13 cellular contexts compared by ENCODE assay signal in the genomic region with DNA sequence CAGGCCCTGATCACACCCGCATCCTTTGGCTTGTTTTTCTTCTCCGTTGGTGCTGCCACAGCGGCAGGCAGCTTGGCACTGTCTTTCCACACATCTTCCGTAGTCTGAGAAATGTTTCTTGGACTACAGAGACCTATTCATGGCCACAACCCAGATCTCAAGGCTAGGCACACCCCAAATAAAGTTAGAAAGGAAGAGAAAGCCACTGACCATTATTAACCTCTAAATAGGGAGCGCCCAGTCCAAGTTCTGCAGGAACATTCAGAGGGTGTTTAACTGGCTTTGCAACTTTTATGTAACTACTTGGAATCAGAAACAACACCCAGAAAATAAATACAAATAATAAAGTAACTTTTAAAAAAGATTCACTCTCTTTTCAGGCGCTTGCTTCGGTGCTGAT.
DNase-seq lines count a peak whose midpoint lies in the region; ATAC-seq and TF ChIP-seq lines count a peak whose summit lies in the region.
"Had no signal": no experiment of that assay in that cellular context is flagged by ENCODE, and none has a peak within 500 bp of the region (broad histone marks: within the 10 kb centered on the region; RNA-seq: fewer than 3 reads in every experiment).

No MANE protein-coding gene starts in this region.

- no peak overlapping the region for H3K4me3 ChIP-seq in transverse colon
- H3K4me3 ChIP-seq: SJSA1 had no signal

- H3K9me3 ChIP-seq in transverse colon, result no peaks in the 10 kb centered on the region

- H3K27me3 ChIP-seq in transverse colon, result no peaks in the 10 kb centered on the region
- H3K27me3 ChIP-seq: SJSA1 had no signal

- H3K36me3 ChIP-seq in transverse colon, result no peaks in the 10 kb centered on the region
- H3K36me3 ChIP-seq: SJSA1 had no signal

- TF ChIP-seq CTCF in transverse colon (IDR thresholded peaks at IDR 0.05) (no peak), RWPE1 (conservative IDR thresholded peaks at IDR 0.05; ENCODE audit: low read depth) (no peak)

- CTCF ChIA-PET in RWPE1 (lab: Yijun Ruan, JAX), result no interaction called here

- H3K4me1 Mint-ChIP-seq in activated T-cell treated with anti-CD3 and anti-CD28 coated beads, Interleukin-2, amount 50 U/mL, for 24 hours (ENCODE audit: low read depth), result peaks cover 90% of the 10 kb centered on the region
- peaks cover 51 to 72% of the 10 kb centered on the region in 2 donors for H3K4me1 Mint-ChIP-seq in effector memory CD8-positive, alpha-beta T cell (ENCODE audit: low read depth in 2 of 2)
- H3K4me1 Mint-ChIP-seq in naive B cell, result peaks cover 76 to 93% (median 90%) of the 10 kb centered on the region in 3 donors

- H3K4me1 ChIP-seq in transverse colon, result peaks cover 3 to 29% (median 12%) of the 10 kb centered on the region in 4 donors

- in situ Hi-C loops in transverse colon (cut with MboI; ENCODE audit: low pct_ligation_motif_present in 1 of 4, low pct_unique_long_range_greater_than_20kb in 1 of 4, low sequenced_read_pairs in 3 of 4), result no loop called here

- no peak for TF ChIP-seq POLR2A in transverse colon (IDR thresholded peaks at IDR 0.05)

- no peak overlapping the region for H3K4me3 Mint-ChIP-seq in activated T-cell treated with anti-CD3 and anti-CD28 coated beads, Interleukin-2, amount 50 U/mL, for 24 hours
- peak overlapping the region; percentile 51 to 60 for H3K4me3 Mint-ChIP-seq in effector memory CD8-positive, alpha-beta T cell
- peak overlapping the region in 6 of 8 donors; percentile 51 to 84 (median 72) for H3K4me3 Mint-ChIP-seq in naive B cell

- no peaks in the 10 kb centered on the region for H3K27me3 Mint-ChIP-seq in activated T-cell treated with anti-CD3 and anti-CD28 coated beads, Interleukin-2, amount 50 U/mL, for 24 hours
- no peaks in the 10 kb centered on the region for H3K27me3 Mint-ChIP-seq in effector memory CD8-positive, alpha-beta T cell
- no peaks in the 10 kb centered on the region for H3K27me3 Mint-ChIP-seq in naive B cell

- WGBS in transverse colon (ENCODE audit: low coverage in 1 of 2), 2 donors, result 82 to 92% methylated on average over 7 of the region's 7 CpGs

- POLR2A ChIA-PET in RWPE1 (lab: Yijun Ruan, JAX; ENCODE audit: low non-redundant PET), result no interaction called here

- H3K27ac Mint-ChIP-seq in activated T-cell treated with anti-CD3 and anti-CD28 coated beads, Interleukin-2, amount 50 U/mL, for 24 hours, result peak overlapping the region; percentile 27
- peak overlapping the region; percentile 57 to 66 for H3K27ac Mint-ChIP-seq in effector memory CD8-positive, alpha-beta T cell
- peak overlapping the region in 5 of 6 donors; percentile 42 to 93 (median 89) for H3K27ac Mint-ChIP-seq in naive B cell

- peaks cover 10% of the 10 kb centered on the region for H3K9me3 Mint-ChIP-seq in activated T-cell treated with anti-CD3 and anti-CD28 coated beads, Interleukin-2, amount 50 U/mL, for 24 hours
- peaks cover 2 to 10% of the 10 kb centered on the region in 2 donors for H3K9me3 Mint-ChIP-seq in effector memory CD8-positive, alpha-beta T cell
- peaks cover 0 to 9% (median 4%) of the 10 kb centered on the region in 7 donors for H3K9me3 Mint-ChIP-seq in naive B cell

- H3K36me3 Mint-ChIP-seq in activated T-cell treated with anti-CD3 and anti-CD28 coated beads, Interleukin-2, amount 50 U/mL, for 24 hours (ENCODE audit: low read depth), result peaks cover 68% of the 10 kb centered on the region
- H3K36me3 Mint-ChIP-seq in effector memory CD8-positive, alpha-beta T cell (ENCODE audit: insufficient read depth), result peaks cover 28% of the 10 kb centered on the region
- peaks cover 46 to 54% of the 10 kb centered on the region in 2 donors for H3K36me3 Mint-ChIP-seq in naive B cell

- no peak for ATAC-seq in effector memory CD8-positive, alpha-beta T cell (replicated peaks)
- ATAC-seq in naive B cell (ENCODE audit: low read depth in 2 of 2), result no peak

- DNase-seq in activated T-cell treated with anti-CD3 and anti-CD28 coated beads, Interleukin-2, amount 50 U/mL, for 24 hours, result no peak
- DNase-seq in activated T-cell treated with anti-CD3 and anti-CD28 coated beads for 4 hours, result no peak
- DNase-seq in effector memory CD8-positive, alpha-beta T cell, result no peak
- DNase-seq in naive B cell, result no peak
- no peak for DNase-seq in transverse colon
- no peak for DNase-seq in RWPE1 (ENCODE audit: low spot score)
- no peak for DNase-seq in UCSD-AML1 (lab: John Stamatoyannopoulos, UW; ENCODE audit: unreplicated experiment)
- DNase-seq in GM19238 (ENCODE audit: insufficient read length, low spot score), result no peak
- DNase-seq: caudate nucleus; GDM1; Karpas-422; stimulated activated CD4-positive, alpha-beta T cell treated with anti-CD3 and anti-CD28 coated beads, Interleukin-1b, Interleukin-23, amount 100 ng/mL, for 48 hours had no signal

- peak overlapping the region; percentile 67 to 81 (median 73) for H3K27ac ChIP-seq in transverse colon
- H3K27ac ChIP-seq in RWPE1, result no peak overlapping the region
- H3K27ac ChIP-seq: SJSA1 had no signal

- no peak for TF ChIP-seq EP300 in transverse colon (IDR thresholded peaks at IDR 0.05; ENCODE audit: low read depth)

- intact Hi-C loops in transverse colon (cut with DNase I; ENCODE audit: low total_unique reads), result no loop called here

Comparison
In these comparisons a context has a peak if more than half of its experiments do, and no peak if none do; other contexts are left out.
1. H3K27ac Mint-ChIP-seq: peak in every context shown above with its lines; median percentile 89 in naive B cell; 62 in effector memory CD8-positive, alpha-beta T cell; 27 in activated T-cell treated with anti-CD3 and anti-CD28 coated beads, Interleukin-2, amount 50 U/mL, for 24 hours.